In genomic region chr7:140521426-140521825, GRCh38 we compare ENCODE assay signal across 20 cellular contexts.
"Had no signal": no experiment of that assay in that cellular context is flagged by ENCODE, and none has a peak within 500 bp of the region (broad histone marks: within the 10 kb centered on the region; RNA-seq: fewer than 3 reads in every experiment).

No MANE protein-coding gene starts in this region.

- H3K9me3 Mint-ChIP-seq: activated naive CD8-positive, alpha-beta T cell treated with anti-CD3 and anti-CD28 coated beads, Interleukin-2, amount 10 ng/mL, durations not matched to agents 7 days and 5 days; activated T-helper 1 cell treated with anti-CD3 and anti-CD28 coated beads, Interleukin-12 subunit alpha, Interleukin-12 subunit beta, Interleukin-2, Interleukin-4 antibody, amounts not matched to agents 30 ng/mL and 10 ng/mL and 1 ng/mL, durations not matched to agents 14 hours and 24 hours and 36 hours; central memory CD8-positive, alpha-beta T cell; naive thymus-derived CD4-positive, alpha-beta T cell; stimulated activated naive CD8-positive, alpha-beta T cell treated with anti-CD3 and anti-CD28 coated beads, Interleukin-15, Interleukin-2, amounts not matched to agents 100 ng/mL and 50 ng/mL, for 24 hours; T-helper 2 cell treated with Interferon-gamma antibody and Interleukin-4, amounts not matched to agents 5 μg/mL and 100 μg/mL, for 36 hours had no signal

- H3K27ac Mint-ChIP-seq: activated naive CD8-positive, alpha-beta T cell treated with anti-CD3 and anti-CD28 coated beads, Interleukin-2, amount 10 ng/mL, durations not matched to agents 7 days and 5 days; activated T-helper 1 cell treated with anti-CD3 and anti-CD28 coated beads, Interleukin-12 subunit alpha, Interleukin-12 subunit beta, Interleukin-2, Interleukin-4 antibody, amounts not matched to agents 30 ng/mL and 10 ng/mL and 1 ng/mL, durations not matched to agents 14 hours and 24 hours and 36 hours; stimulated activated naive CD8-positive, alpha-beta T cell treated with anti-CD3 and anti-CD28 coated beads, Interleukin-15, Interleukin-2, amounts not matched to agents 100 ng/mL and 50 ng/mL, for 24 hours; T-helper 2 cell treated with Interferon-gamma antibody and Interleukin-4, amounts not matched to agents 5 μg/mL and 100 μg/mL, for 36 hours had no signal

- H3K4me3 Mint-ChIP-seq: activated naive CD8-positive, alpha-beta T cell treated with anti-CD3 and anti-CD28 coated beads, Interleukin-2, amount 10 ng/mL, durations not matched to agents 7 days and 5 days; activated T-helper 1 cell treated with anti-CD3 and anti-CD28 coated beads, Interleukin-12 subunit alpha, Interleukin-12 subunit beta, Interleukin-2, Interleukin-4 antibody, amounts not matched to agents 30 ng/mL and 10 ng/mL and 1 ng/mL, durations not matched to agents 14 hours and 24 hours and 36 hours; central memory CD8-positive, alpha-beta T cell; naive thymus-derived CD4-positive, alpha-beta T cell; stimulated activated naive CD8-positive, alpha-beta T cell treated with anti-CD3 and anti-CD28 coated beads, Interleukin-15, Interleukin-2, amounts not matched to agents 100 ng/mL and 50 ng/mL, for 24 hours; T-helper 2 cell treated with Interferon-gamma antibody and Interleukin-4, amounts not matched to agents 5 μg/mL and 100 μg/mL, for 36 hours had no signal

- DNase-seq: activated CD4-positive, alpha-beta T cell treated with anti-CD3 and anti-CD28 coated beads, Interleukin-2, amount 50 U/mL, for 1 hour; activated naive CD8-positive, alpha-beta T cell treated with anti-CD3 and anti-CD28 coated beads, Interleukin-2, amount 10 ng/mL, durations not matched to agents 7 days and 5 days; brain microvascular endothelial cell; cortex of kidney; effector CD8-positive, alpha-beta T cell; foreskin melanocyte; left colon; lower lobe of right lung; naive thymus-derived CD4-positive, alpha-beta T cell; occipital lobe; right cardiac atrium; stimulated activated CD4-positive, alpha-beta T cell treated with anti-CD3 and anti-CD28 coated beads, Interleukin-4, amount 100 ng/mL, for 4 hours; trophoblast cell had no signal

- H3K27me3 ChIP-seq: brain microvascular endothelial cell, suprapubic skin had no signal

- H3K27ac ChIP-seq: brain microvascular endothelial cell, lower lobe of right lung, suprapubic skin had no signal

- H3K27me3 Mint-ChIP-seq: stimulated activated naive CD8-positive, alpha-beta T cell treated with anti-CD3 and anti-CD28 coated beads, Interleukin-15, Interleukin-2, amounts not matched to agents 100 ng/mL and 50 ng/mL, for 24 hours had no signal

- H3K9me3 ChIP-seq: lower lobe of right lung, suprapubic skin had no signal

- H3K36me3 Mint-ChIP-seq: activated naive CD8-positive, alpha-beta T cell treated with anti-CD3 and anti-CD28 coated beads, Interleukin-2, amount 10 ng/mL, durations not matched to agents 7 days and 5 days; naive thymus-derived CD4-positive, alpha-beta T cell had no signal

- H3K36me3 ChIP-seq: brain microvascular endothelial cell had no signal

- H3K4me2 ChIP-seq: smooth muscle cell had no signal

- ATAC-seq: activated CD4-positive, CD25-positive, alpha-beta regulatory T cell treated with anti-CD3 and anti-CD28 coated beads, Interleukin-2, amount 50 U/mL, for 24 hours; left colon; lower lobe of right lung; naive thymus-derived CD4-positive, alpha-beta T cell; right cardiac atrium had no signal

- H3K4me3 ChIP-seq: lower lobe of right lung, smooth muscle cell, suprapubic skin had no signal
